1 cellular context compared by ENCODE assay signal in genomic region chr11:57649826-57650738, GRCh38.
TF ChIP-seq lines count a peak whose summit lies in the region.

YPEL4 (minus strand) TSS chr11:57649912; CDS start chr11:57647107, 2,805 bp downstream.

TF ChIP-seq in HEK293, 187 proteins besides CTCF, POLR2A, EP300 and RAD21 (continued from another document):
- TF ChIP-seq ZBTB44 (tag by site-specific recombination; IDR thresholded peaks at IDR 0.05) = no peak
- TF ChIP-seq KLF8 (tag by site-specific recombination; IDR thresholded peaks at IDR 0.05) = no peak
- no peak for TF ChIP-seq ZNF610 (tag by site-specific recombination; IDR thresholded peaks at IDR 0.05; ENCODE audit: borderline replicate concordance)
- TF ChIP-seq, protein P1, sequence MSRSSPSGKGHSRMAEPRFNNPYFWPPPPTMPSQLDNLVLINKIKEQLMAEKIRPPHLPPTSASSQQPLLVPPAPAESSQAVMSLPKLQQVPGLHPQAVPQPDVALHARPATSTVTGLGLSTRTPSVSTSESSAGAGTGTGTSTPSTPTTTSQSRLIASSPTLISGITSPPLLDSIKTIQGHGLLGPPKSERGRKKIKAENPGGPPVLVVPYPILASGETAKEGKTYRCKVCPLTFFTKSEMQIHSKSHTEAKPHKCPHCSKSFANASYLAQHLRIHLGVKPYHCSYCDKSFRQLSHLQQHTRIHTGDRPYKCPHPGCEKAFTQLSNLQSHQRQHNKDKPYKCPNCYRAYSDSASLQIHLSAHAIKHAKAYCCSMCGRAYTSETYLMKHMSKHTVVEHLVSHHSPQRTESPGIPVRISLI (tag by site-specific recombination; IDR thresholded peaks at IDR 0.05) = no peak
- TF ChIP-seq ZFHX2 (tag by site-specific recombination; conservative IDR thresholded peaks at IDR 0.05) = peak; percentile 78
- TF ChIP-seq, protein P2, sequence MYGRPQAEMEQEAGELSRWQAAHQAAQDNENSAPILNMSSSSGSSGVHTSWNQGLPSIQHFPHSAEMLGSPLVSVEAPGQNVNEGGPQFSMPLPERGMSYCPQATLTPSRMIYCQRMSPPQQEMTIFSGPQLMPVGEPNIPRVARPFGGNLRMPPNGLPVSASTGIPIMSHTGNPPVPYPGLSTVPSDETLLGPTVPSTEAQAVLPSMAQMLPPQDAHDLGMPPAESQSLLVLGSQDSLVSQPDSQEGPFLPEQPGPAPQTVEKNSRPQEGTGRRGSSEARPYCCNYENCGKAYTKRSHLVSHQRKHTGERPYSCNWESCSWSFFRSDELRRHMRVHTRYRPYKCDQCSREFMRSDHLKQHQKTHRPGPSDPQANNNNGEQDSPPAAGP (tag by site-specific recombination; IDR thresholded peaks at IDR 0.05) = 0 out of 2 replicates have a peak, but pooled peaks have one; percentile 18
- no peak for TF ChIP-seq ZNF664 (tag by site-specific recombination; IDR thresholded peaks at IDR 0.05)
- TF ChIP-seq WT1 (tag by site-specific recombination; IDR thresholded peaks at IDR 0.05) = no peak
- no peak for TF ChIP-seq ZNF555 (tag by site-specific recombination; conservative IDR thresholded peaks at IDR 0.05)
- TF ChIP-seq SCRT2 (tag by site-specific recombination; IDR thresholded peaks at IDR 0.05) = no peak
- no peak for TF ChIP-seq ZNF175 (tag by site-specific recombination; IDR thresholded peaks at IDR 0.05)
- TF ChIP-seq ZNF394 (tag by site-specific recombination; IDR thresholded peaks at IDR 0.05; ENCODE audit: borderline replicate concordance) = no peak
- TF ChIP-seq ZNF211 (tag by site-specific recombination; IDR thresholded peaks at IDR 0.05; ENCODE audit: low read depth) = no peak
- TF ChIP-seq ZSCAN30 (tag by site-specific recombination; IDR thresholded peaks at IDR 0.05) = no peak
- TF ChIP-seq GLI4 (tag by site-specific recombination; IDR thresholded peaks at IDR 0.05) = no peak
- TF ChIP-seq ZNF239 (tag by site-specific recombination; IDR thresholded peaks at IDR 0.05) = no peak
- no peak for TF ChIP-seq FEZF1 (tag by site-specific recombination; IDR thresholded peaks at IDR 0.05)
- no peak for TF ChIP-seq ZNF747 (tag by site-specific recombination; IDR thresholded peaks at IDR 0.05)
- TF ChIP-seq PBX3 (CRISPR knock-in tag; IDR thresholded peaks at IDR 0.05) = no peak
- TF ChIP-seq ZNF132 (tag by site-specific recombination; IDR thresholded peaks at IDR 0.05; ENCODE audit: borderline replicate concordance) = no peak
- no peak for TF ChIP-seq YY2 (tag by site-specific recombination; IDR thresholded peaks at IDR 0.05)
- no peak for TF ChIP-seq ZNF704 (tag by site-specific recombination; IDR thresholded peaks at IDR 0.05)
- no peak for TF ChIP-seq ZNF701 (tag by site-specific recombination; IDR thresholded peaks at IDR 0.05)
- no peak for TF ChIP-seq ZNF623 (tag by site-specific recombination; IDR thresholded peaks at IDR 0.05)
- TF ChIP-seq, protein P3, sequence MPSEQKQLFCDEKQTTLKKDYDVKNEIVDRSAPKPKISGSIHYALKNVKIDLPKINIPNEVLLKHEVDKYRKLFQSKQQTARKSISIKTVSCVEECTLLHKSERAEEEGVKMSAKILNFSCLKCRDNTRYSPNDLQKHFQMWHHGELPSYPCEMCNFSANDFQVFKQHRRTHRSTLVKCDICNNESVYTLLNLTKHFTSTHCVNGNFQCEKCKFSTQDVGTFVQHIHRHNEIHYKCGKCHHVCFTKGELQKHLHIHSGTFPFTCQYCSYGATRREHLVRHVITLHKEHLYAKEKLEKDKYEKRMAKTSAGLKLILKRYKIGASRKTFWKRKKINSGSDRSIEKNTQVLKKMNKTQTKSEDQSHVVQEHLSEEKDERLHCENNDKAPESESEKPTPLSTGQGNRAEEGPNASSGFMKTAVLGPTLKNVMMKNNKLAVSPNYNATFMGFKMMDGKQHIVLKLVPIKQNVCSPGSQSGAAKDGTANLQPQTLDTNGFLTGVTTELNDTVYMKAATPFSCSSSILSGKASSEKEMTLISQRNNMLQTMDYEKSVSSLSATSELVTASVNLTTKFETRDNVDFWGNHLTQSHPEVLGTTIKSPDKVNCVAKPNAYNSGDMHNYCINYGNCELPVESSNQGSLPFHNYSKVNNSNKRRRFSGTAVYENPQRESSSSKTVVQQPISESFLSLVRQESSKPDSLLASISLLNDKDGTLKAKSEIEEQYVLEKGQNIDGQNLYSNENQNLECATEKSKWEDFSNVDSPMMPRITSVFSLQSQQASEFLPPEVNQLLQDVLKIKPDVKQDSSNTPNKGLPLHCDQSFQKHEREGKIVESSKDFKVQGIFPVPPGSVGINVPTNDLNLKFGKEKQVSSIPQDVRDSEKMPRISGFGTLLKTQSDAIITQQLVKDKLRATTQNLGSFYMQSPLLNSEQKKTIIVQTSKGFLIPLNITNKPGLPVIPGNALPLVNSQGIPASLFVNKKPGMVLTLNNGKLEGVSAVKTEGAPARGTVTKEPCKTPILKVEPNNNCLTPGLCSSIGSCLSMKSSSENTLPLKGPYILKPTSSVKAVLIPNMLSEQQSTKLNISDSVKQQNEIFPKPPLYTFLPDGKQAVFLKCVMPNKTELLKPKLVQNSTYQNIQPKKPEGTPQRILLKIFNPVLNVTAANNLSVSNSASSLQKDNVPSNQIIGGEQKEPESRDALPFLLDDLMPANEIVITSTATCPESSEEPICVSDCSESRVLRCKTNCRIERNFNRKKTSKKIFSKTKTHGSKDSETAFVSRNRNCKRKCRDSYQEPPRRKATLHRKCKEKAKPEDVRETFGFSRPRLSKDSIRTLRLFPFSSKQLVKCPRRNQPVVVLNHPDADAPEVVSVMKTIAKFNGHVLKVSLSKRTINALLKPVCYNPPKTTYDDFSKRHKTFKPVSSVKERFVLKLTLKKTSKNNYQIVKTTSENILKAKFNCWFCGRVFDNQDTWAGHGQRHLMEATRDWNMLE (tag by site-specific recombination; conservative IDR thresholded peaks at IDR 0.05; ENCODE audit: low read depth) = no peak
- no peak for TF ChIP-seq TCF7L2 (IDR thresholded peaks at IDR 0.05; ENCODE audit: borderline replicate concordance, low read depth, low read length)
- no peak for TF ChIP-seq ZIC2 (tag by site-specific recombination; IDR thresholded peaks at IDR 0.05)
- TF ChIP-seq ZNF391 (tag by site-specific recombination; IDR thresholded peaks at IDR 0.05; ENCODE audit: borderline replicate concordance, low read depth) = no peak
- TF ChIP-seq ZNF148 (tag by site-specific recombination; IDR thresholded peaks at IDR 0.05; ENCODE audit: borderline replicate concordance) = no peak
- no peak for TF ChIP-seq PRDM6 (tag by site-specific recombination; IDR thresholded peaks at IDR 0.05)
- no peak for TF ChIP-seq ZNF501 (tag by site-specific recombination; IDR thresholded peaks at IDR 0.05)
- TF ChIP-seq RBAK (tag by site-specific recombination; IDR thresholded peaks at IDR 0.05) = no peak
- TF ChIP-seq ZBTB8A (tag by site-specific recombination; IDR thresholded peaks at IDR 0.05) = no peak
- peak; percentile 88 for TF ChIP-seq ZNF629 (tag by site-specific recombination; IDR thresholded peaks at IDR 0.05)
- TF ChIP-seq, protein P4, sequence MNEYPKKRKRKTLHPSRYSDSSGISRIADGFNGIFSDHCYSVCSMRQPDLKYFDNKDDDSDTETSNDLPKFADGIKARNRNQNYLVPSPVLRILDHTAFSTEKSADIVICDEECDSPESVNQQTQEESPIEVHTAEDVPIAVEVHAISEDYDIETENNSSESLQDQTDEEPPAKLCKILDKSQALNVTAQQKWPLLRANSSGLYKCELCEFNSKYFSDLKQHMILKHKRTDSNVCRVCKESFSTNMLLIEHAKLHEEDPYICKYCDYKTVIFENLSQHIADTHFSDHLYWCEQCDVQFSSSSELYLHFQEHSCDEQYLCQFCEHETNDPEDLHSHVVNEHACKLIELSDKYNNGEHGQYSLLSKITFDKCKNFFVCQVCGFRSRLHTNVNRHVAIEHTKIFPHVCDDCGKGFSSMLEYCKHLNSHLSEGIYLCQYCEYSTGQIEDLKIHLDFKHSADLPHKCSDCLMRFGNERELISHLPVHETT (tag by site-specific recombination; IDR thresholded peaks at IDR 0.05) = no peak
- TF ChIP-seq ZNF18 (tag by site-specific recombination; IDR thresholded peaks at IDR 0.05) = no peak
- TF ChIP-seq ZNF140 (tag by site-specific recombination; IDR thresholded peaks at IDR 0.05) = no peak
- no peak for TF ChIP-seq ZNF19 (tag by site-specific recombination; IDR thresholded peaks at IDR 0.05; ENCODE audit: low read depth)
- TF ChIP-seq ZNF837 (tag by site-specific recombination; IDR thresholded peaks at IDR 0.05) = no peak
- TF ChIP-seq ZNF548 (tag by site-specific recombination; IDR thresholded peaks at IDR 0.05) = no peak
- TF ChIP-seq ZNF792 (tag by site-specific recombination; IDR thresholded peaks at IDR 0.05) = no peak
- no peak for TF ChIP-seq ZNF510 (tag by site-specific recombination; IDR thresholded peaks at IDR 0.05; ENCODE audit: insufficient replicate concordance)
